ENCODE assay signal across 8 cellular contexts in genomic region chr6:160930547-160931377, GRCh38.
A peak's percentile ranks its signal among the peaks of the same experiment; 100 is the strongest.
DNase-seq lines count a peak whose midpoint lies in the region; ATAC-seq and TF ChIP-seq lines count a peak whose summit lies in the region.

No MANE protein-coding gene starts in this region.

- H3K4me3 Mint-ChIP-seq in activated CD4-positive, alpha-beta memory T cell treated with anti-CD3 and anti-CD28 coated beads for 36 hours: peak overlapping the region; percentile 44

- peak overlapping the region; percentile 46 for H3K4me3 ChIP-seq in ectodermal cell (ENCODE audit: insufficient read depth, low read depth, low read length)
- H3K4me3 ChIP-seq in lung: no peak overlapping the region

- H3K27me3 ChIP-seq in ectodermal cell (ENCODE audit: control insufficient read depth, insufficient read depth, low read length, poor library complexity, severe bottlenecking): peaks cover 13% of the 10 kb centered on the region
- no peaks in the 10 kb centered on the region for H3K27me3 ChIP-seq in lung (ENCODE audit: control insufficient read depth, insufficient read depth)

- 5 to 6% methylated on average over 50 of the region's 50 CpGs for WGBS in ectodermal cell, 2 experiments
- WGBS in lung, 2 donors: 3 to 5% methylated on average over 47 to 50 of the region's 50 CpGs

- no peak overlapping the region for H3K27ac Mint-ChIP-seq in activated CD4-positive, alpha-beta memory T cell treated with anti-CD3 and anti-CD28 coated beads for 36 hours

- H3K36me3 ChIP-seq in ectodermal cell (ENCODE audit: control insufficient read depth, insufficient read depth, low read length): no peaks in the 10 kb centered on the region
- no peaks in the 10 kb centered on the region for H3K36me3 ChIP-seq in lung (ENCODE audit: control insufficient read depth in 2 of 2, insufficient read depth in 2 of 2, low read length in 2 of 2)

- H3K36me3 Mint-ChIP-seq in activated CD4-positive, alpha-beta memory T cell treated with anti-CD3 and anti-CD28 coated beads for 36 hours: no peaks in the 10 kb centered on the region

- no peaks in the 10 kb centered on the region for H3K9me3 Mint-ChIP-seq in activated CD4-positive, alpha-beta memory T cell treated with anti-CD3 and anti-CD28 coated beads for 36 hours

- H3K4me1 Mint-ChIP-seq in activated CD4-positive, alpha-beta memory T cell treated with anti-CD3 and anti-CD28 coated beads for 36 hours (ENCODE audit: low read depth): peaks cover 6% of the 10 kb centered on the region

- peak; percentile 82 for ATAC-seq in HG02938 (IDR thresholded peaks at IDR 0.05; ENCODE audit: unreplicated experiment)
- peak; percentile 96 for ATAC-seq in lung (ENCODE audit: insufficient read depth, low FRiP score)

- intact Hi-C loops in activated CD4-positive, alpha-beta memory T cell treated with anti-CD3 and anti-CD28 coated beads for 36 hours (cut with micrococcal nuclease): loop anchor here (1.0 to 10.0 kb wide), 3 partner anchors 164 to 444 kb away; no protein-coding TSS in a partner anchor

- peak; percentile 81 for TF ChIP-seq CTCF in lung (IDR thresholded peaks at IDR 0.05; ENCODE audit: control extremely low read depth, extremely low read depth)

- H3K27ac ChIP-seq in ectodermal cell (ENCODE audit: insufficient read depth, low read depth, low read length, poor library complexity, severe bottlenecking) (no peak overlapping the region), lung (ENCODE audit: low read depth in 1 of 2, low read length in 1 of 2) (no peak overlapping the region)

- no peaks in the 10 kb centered on the region for H3K9me3 ChIP-seq in ectodermal cell (ENCODE audit: control insufficient read depth, low read length)
- peaks cover 0 to 2% of the 10 kb centered on the region in 2 donors for H3K9me3 ChIP-seq in lung (ENCODE audit: control insufficient read depth in 2 of 2, insufficient read depth in 1 of 2, low read length in 1 of 2)

- DNase-seq in NCI-H146 (lab: John Stamatoyannopoulos, UW) (peak; percentile 22), NCI-H146 treated with DMSO at 0.1 percent for 48 hours (lab: John Stamatoyannopoulos, UW; ENCODE audit: unreplicated experiment) (no peak), NCI-H2171 (lab: John Stamatoyannopoulos, UW) (peak; percentile 22), lung (ENCODE audit: low spot score) (peak; percentile 81)
- DNase-seq in activated CD4-positive, alpha-beta memory T cell treated with anti-CD3 and anti-CD28 coated beads for 36 hours: peak; percentile 67
- peak; percentile 16 to 63 for DNase-seq in stimulated activated CD4-positive, alpha-beta T cell treated with anti-CD3 and anti-CD28 coated beads, Interleukin-4, amount 100 ng/mL, for 4 hours

- H3K4me1 ChIP-seq in ectodermal cell (ENCODE audit: control insufficient read depth, insufficient read depth, low read length): no peaks in the 10 kb centered on the region
- peaks cover 0 to 4% of the 10 kb centered on the region in 2 donors for H3K4me1 ChIP-seq in lung (ENCODE audit: control insufficient read depth in 2 of 2, insufficient read depth in 2 of 2, low read length in 2 of 2)

- POLR2A ChIA-PET in activated CD4-positive, alpha-beta memory T cell treated with anti-CD3 and anti-CD28 coated beads for 36 hours (lab: Charles Lee): no interaction called here

- CTCF ChIA-PET in activated CD4-positive, alpha-beta memory T cell treated with anti-CD3 and anti-CD28 coated beads for 36 hours (lab: Charles Lee): interaction anchor here (0.6 to 10.6 kb wide), 42 partner anchors 8 to 1746 kb away, joined by 3 to 380 read pairs (median 4); partner anchors contain the start of genes AGPAT4 and MAP3K4

- peaks cover 37% of the 10 kb centered on the region for H3K27me3 Mint-ChIP-seq in activated CD4-positive, alpha-beta memory T cell treated with anti-CD3 and anti-CD28 coated beads for 36 hours
